16 cellular contexts compared by ENCODE assay signal in genomic region chr2:159029936-159030335, GRCh38.
A peak's percentile ranks its signal among the peaks of the same experiment; 100 is the strongest.
DNase-seq lines count a peak whose midpoint lies in the region; ATAC-seq and TF ChIP-seq lines count a peak whose summit lies in the region.
"Had no signal": no experiment of that assay in that cellular context is flagged by ENCODE, and none has a peak within 500 bp of the region (broad histone marks: within the 10 kb centered on the region; RNA-seq: fewer than 3 reads in every experiment).

No MANE protein-coding gene starts in this region.

- intact Hi-C loops in thyroid gland (cut with DNase I): loop anchor here (5.0 kb wide), 1 partner anchor 82 kb away; no protein-coding TSS in a partner anchor

- H2BK5ac ChIP-seq in mesenchymal stem cell (ENCODE audit: low read depth, low read length, poor library complexity, severe bottlenecking): no peak overlapping the region

- H3K36me3 ChIP-seq in brain microvascular endothelial cell (replicated peaks): no peaks in the 10 kb centered on the region
- H3K36me3 ChIP-seq in mesenchymal stem cell (ENCODE audit: control insufficient read depth in 1 of 2, insufficient read depth in 2 of 2, low read depth in 1 of 2, low read length in 2 of 2): peaks cover 0 to 3% of the 10 kb centered on the region in 2 experiments
- H3K36me3 ChIP-seq in thyroid gland: no peaks in the 10 kb centered on the region
- H3K36me3 ChIP-seq: MG63, prostate gland had no signal

- in situ Hi-C loops in brain microvascular endothelial cell (cut with HindIII; ENCODE audit: low pct_ligation_motif_present, low sequenced_read_pairs): no loop called here
- in situ Hi-C loops in GM13977 (cut with MboI; ENCODE audit: low pct_unique_long_range_greater_than_20kb, low sequenced_read_pairs, unreplicated experiment): no loop called here

- H4K91ac ChIP-seq in mesenchymal stem cell (ENCODE audit: low read length): peak overlapping the region; percentile 4

- no peak overlapping the region for H3K4me2 ChIP-seq in mesenchymal stem cell (ENCODE audit: low read length, poor library complexity, severe bottlenecking)

- no peak overlapping the region for H3K18ac ChIP-seq in mesenchymal stem cell (ENCODE audit: low read depth in 1 of 2, low read length in 2 of 2)

- TF ChIP-seq POLR2A in thyroid gland (IDR thresholded peaks at IDR 0.05): no peak

- no peak overlapping the region for H2BK120ac ChIP-seq in mesenchymal stem cell (ENCODE audit: low read depth, low read length)

- H3K27ac ChIP-seq in brain microvascular endothelial cell (peak overlapping the region; percentile 66), mesenchymal stem cell (ENCODE audit: low read length, poor library complexity, severe bottlenecking) (no peak overlapping the region), thyroid gland (peak overlapping the region; percentile 61 to 75 (median 71))
- H3K27ac ChIP-seq: GM23248, prostate gland had no signal

- WGBS in mesenchymal stem cell: 20% methylated on average over 2 of the region's 2 CpGs
- WGBS in thyroid gland, 2 donors: 26 to 34% methylated on average over 2 of the region's 2 CpGs

- H2BK15ac ChIP-seq in mesenchymal stem cell (ENCODE audit: low read depth, poor library complexity, severe bottlenecking): no peak overlapping the region

- DNase-seq in M059J (ENCODE audit: low read depth): peak; percentile 30
- DNase-seq in brain microvascular endothelial cell: no peak
- peak; percentile 41 for DNase-seq in mesenchymal stem cell
- no peak for DNase-seq in thyroid gland
- no peak for DNase-seq in cortex of kidney (lab: John Stamatoyannopoulos, UW)
- DNase-seq in GM13977 (ENCODE audit: low spot score): no peak
- DNase-seq: activated CD8-positive, alpha-beta memory T cell treated with anti-CD3 and anti-CD28 coated beads for 24 hours; GM23248; MG63; NCI-H2029 treated with DMSO at 0.1 percent for 48 hours; NCI-H526; T-helper 1 cell had no signal

- no peak overlapping the region for H3K14ac ChIP-seq in mesenchymal stem cell (ENCODE audit: low read length in 2 of 2)

- peak overlapping the region in 1 of 2 experiments; percentile 45 for H2BK12ac ChIP-seq in mesenchymal stem cell (ENCODE audit: low read length in 2 of 2)

- no peak for ATAC-seq in GM21737 (IDR thresholded peaks at IDR 0.05; ENCODE audit: unreplicated experiment)
- ATAC-seq: activated T-helper 17 cell treated with anti-CD3 and anti-CD28 coated beads, Interleukin-2, amount 50 U/mL, for 72 hours; esophagus mucosa had no signal

- no peak for TF ChIP-seq CTCF in brain microvascular endothelial cell (IDR thresholded peaks at IDR 0.05; ENCODE audit: low read depth, low read length, missing control alignments)
- no peak for TF ChIP-seq CTCF in thyroid gland (IDR thresholded peaks at IDR 0.05)
- no peak for TF ChIP-seq CTCF in GM13977 (IDR thresholded peaks at IDR 0.05; ENCODE audit: extremely low read depth, insufficient read depth, missing control alignments)

- H3K4ac ChIP-seq in mesenchymal stem cell (ENCODE audit: low read depth in 1 of 2, low read length in 2 of 2): no peak overlapping the region

- H2AK5ac ChIP-seq in mesenchymal stem cell (ENCODE audit: low read length, severe bottlenecking): no peak overlapping the region

- H3K9me3 ChIP-seq in mesenchymal stem cell (ENCODE audit: control insufficient read depth, low read length) (no peaks in the 10 kb centered on the region), thyroid gland (no peaks in the 10 kb centered on the region)
- H3K9me3 ChIP-seq: MG63, prostate gland had no signal

- peaks cover 13% of the 10 kb centered on the region for H3K4me1 ChIP-seq in mesenchymal stem cell (ENCODE audit: control insufficient read depth, insufficient read depth, low read depth, low read length)
- H3K4me1 ChIP-seq in thyroid gland: peaks cover 42 to 59% of the 10 kb centered on the region in 2 donors
- H3K4me1 ChIP-seq: prostate gland had no signal

- no peak overlapping the region for H3K23ac ChIP-seq in mesenchymal stem cell (ENCODE audit: low read length in 2 of 2)

- no peak overlapping the region for H4K8ac ChIP-seq in mesenchymal stem cell (ENCODE audit: low read length)

- H3K4me3 ChIP-seq in brain microvascular endothelial cell (ENCODE audit: low read depth, low read length) (no peak overlapping the region), mesenchymal stem cell (ENCODE audit: insufficient read depth in 1 of 2, low read depth in 1 of 2, low read length in 2 of 2) (no peak overlapping the region), thyroid gland (replicated peaks in 1 of 3) (no peak overlapping the region)
- H3K4me3 ChIP-seq: GM23248, MG63, prostate gland had no signal

- H3K9ac ChIP-seq in mesenchymal stem cell (ENCODE audit: low read length): no peak overlapping the region
- H3K9ac ChIP-seq: GM23248 had no signal

- no peak overlapping the region for H2AFZ ChIP-seq in mesenchymal stem cell (ENCODE audit: low read depth, low read length)
- H2AFZ ChIP-seq: GM23248 had no signal

- peaks cover 29% of the 10 kb centered on the region for H3K79me1 ChIP-seq in mesenchymal stem cell (replicated peaks; ENCODE audit: low read length, poor library complexity, severe bottlenecking)

- H3K27me3 ChIP-seq in brain microvascular endothelial cell (replicated peaks) (no peaks in the 10 kb centered on the region), mesenchymal stem cell (ENCODE audit: control insufficient read depth in 1 of 2, insufficient read depth in 1 of 2, low read length in 2 of 2) (no peaks in the 10 kb centered on the region), thyroid gland (no peaks in the 10 kb centered on the region)
- H3K27me3 ChIP-seq: MG63 had no signal

Comparison
In these comparisons a context has a peak if more than half of its experiments do, and no peak if none do; other contexts are left out.
1. DNase-seq: peak in M059J (single experiment) and mesenchymal stem cell (single experiment); none in brain microvascular endothelial cell (single experiment), thyroid gland (0 of 2), cortex of kidney (single experiment) and GM13977 (single experiment).